Comparison of ENCODE assay signal across 8 cellular contexts in genomic region chr1:37553598-37553926, GRCh38. TPM values are rescaled to one million over a fixed set of nuclear protein-coding genes. Genes with fewer than 3 reads are reported as not detected.
DNase-seq lines count a peak whose midpoint lies in the region; ATAC-seq and TF ChIP-seq lines count a peak whose summit lies in the region.

No MANE protein-coding gene starts in this region.

- H3K27me3 Mint-ChIP-seq in T-helper 2 cell treated with Interferon-gamma antibody and Interleukin-4, amounts not matched to agents 5 μg/mL and 100 μg/mL, for 36 hours (ENCODE audit: low read depth), result no peaks in the 10 kb centered on the region
- H3K27me3 Mint-ChIP-seq in activated CD8-positive, alpha-beta T cell treated with anti-CD3 and anti-CD28 coated beads for 36 hours, result peaks cover 2% of the 10 kb centered on the region

- peak overlapping the region; percentile 95 for H3K4me3 Mint-ChIP-seq in T-helper 2 cell treated with Interferon-gamma antibody and Interleukin-4, amounts not matched to agents 5 μg/mL and 100 μg/mL, for 36 hours
- peak overlapping the region; percentile 85 for H3K4me3 Mint-ChIP-seq in activated CD8-positive, alpha-beta T cell treated with anti-CD3 and anti-CD28 coated beads for 36 hours

- peaks cover 35% of the 10 kb centered on the region for H3K4me1 Mint-ChIP-seq in T-helper 2 cell treated with Interferon-gamma antibody and Interleukin-4, amounts not matched to agents 5 μg/mL and 100 μg/mL, for 36 hours (ENCODE audit: low read depth)
- peaks cover 42% of the 10 kb centered on the region for H3K4me1 Mint-ChIP-seq in activated CD8-positive, alpha-beta T cell treated with anti-CD3 and anti-CD28 coated beads for 36 hours (ENCODE audit: low read depth)

- intact Hi-C loops in activated CD8-positive, alpha-beta T cell treated with anti-CD3 and anti-CD28 coated beads for 36 hours (cut with micrococcal nuclease), result loop anchor here (5.0 kb wide), 1 partner anchor 41 kb away; the partner anchor contains the start of gene MEAF6

- ATAC-seq in activated CD8-positive, alpha-beta T cell treated with anti-CD3 and anti-CD28 coated beads for 36 hours, result peak; percentile 25
- ATAC-seq in HG03432 (IDR thresholded peaks at IDR 0.05; ENCODE audit: unreplicated experiment), result no peak
- ATAC-seq in HG03159 (IDR thresholded peaks at IDR 0.05; ENCODE audit: unreplicated experiment), result no peak

- no peak for TF ChIP-seq CTCF in activated CD8-positive, alpha-beta T cell treated with anti-CD3 and anti-CD28 coated beads for 36 hours (IDR thresholded peaks at IDR 0.05)

- peak overlapping the region; percentile 96 for H3K27ac Mint-ChIP-seq in T-helper 2 cell treated with Interferon-gamma antibody and Interleukin-4, amounts not matched to agents 5 μg/mL and 100 μg/mL, for 36 hours
- H3K27ac Mint-ChIP-seq in activated CD8-positive, alpha-beta T cell treated with anti-CD3 and anti-CD28 coated beads for 36 hours, result peak overlapping the region; percentile 91

- CTCF ChIA-PET in activated CD8-positive, alpha-beta T cell treated with anti-CD3 and anti-CD28 coated beads for 36 hours (lab: Charles Lee), result interaction anchor here (1.0 to 2.0 kb wide), 4 partner anchors 66 to 136 kb away, joined by 3 to 17 read pairs (median 3); no protein-coding TSS in a partner anchor

- no peaks in the 10 kb centered on the region for H3K36me3 ChIP-seq in iPS-15b (ENCODE audit: control insufficient read depth, insufficient read depth, low read length)

- peaks cover 3% of the 10 kb centered on the region for H3K9me3 Mint-ChIP-seq in T-helper 2 cell treated with Interferon-gamma antibody and Interleukin-4, amounts not matched to agents 5 μg/mL and 100 μg/mL, for 36 hours
- H3K9me3 Mint-ChIP-seq in activated CD8-positive, alpha-beta T cell treated with anti-CD3 and anti-CD28 coated beads for 36 hours, result peaks cover 2% of the 10 kb centered on the region

- H3K4me1 ChIP-seq in iPS-15b (ENCODE audit: control insufficient read depth, insufficient read depth, low read length), result peaks cover 6% of the 10 kb centered on the region

- POLR2A ChIA-PET in activated CD8-positive, alpha-beta T cell treated with anti-CD3 and anti-CD28 coated beads for 36 hours (lab: Charles Lee), result interaction anchor here (0.7 to 1.6 kb wide), 8 partner anchors 13 to 143 kb away, joined by 3 to 5 read pairs (median 3); no protein-coding TSS in a partner anchor

- peak overlapping the region; percentile 93 for H3K4me3 ChIP-seq in iPS-15b (ENCODE audit: low read depth, low read length)

- DNase-seq in T-helper 2 cell treated with Interferon-gamma antibody and Interleukin-4, amounts not matched to agents 5 μg/mL and 100 μg/mL, for 36 hours (ENCODE audit: low spot score), result no peak
- DNase-seq in T-helper 2 cell (no peak), substantia nigra (lab: John Stamatoyannopoulos, UW) (no peak), RPMI8226 (no peak)
- peak; percentile 20 for DNase-seq in activated CD8-positive, alpha-beta T cell treated with anti-CD3 and anti-CD28 coated beads for 36 hours

- H3K9ac ChIP-seq in iPS-15b (ENCODE audit: low read depth, low read length), result peak overlapping the region; percentile 77

- no peaks in the 10 kb centered on the region for H3K27me3 ChIP-seq in iPS-15b (ENCODE audit: control insufficient read depth, insufficient read depth, low read length)

- H3K27ac ChIP-seq in substantia nigra (ENCODE audit: low read depth, low read length, poor library complexity, severe bottlenecking), result peak overlapping the region; percentile 67

- H3K36me3 Mint-ChIP-seq in T-helper 2 cell treated with Interferon-gamma antibody and Interleukin-4, amounts not matched to agents 5 μg/mL and 100 μg/mL, for 36 hours (ENCODE audit: low read depth), result peaks cover 43% of the 10 kb centered on the region
- peaks cover 23% of the 10 kb centered on the region for H3K36me3 Mint-ChIP-seq in activated CD8-positive, alpha-beta T cell treated with anti-CD3 and anti-CD28 coated beads for 36 hours (ENCODE audit: low read depth)

- no peaks in the 10 kb centered on the region for H3K9me3 ChIP-seq in iPS-15b (ENCODE audit: control insufficient read depth, insufficient read depth, low read length)

RNA-seq across cellular contexts. Expression of gene SNIP1, which starts 0.5 kb away (rescaled TPM):
- total RNA-seq in activated CD8-positive, alpha-beta T cell treated with anti-CD3 and anti-CD28 coated beads for 36 hours, result 10 to 100 TPM; 18.3 to 21.8 TPM

RNA-seq across cellular contexts. Expression of gene DNALI1, which starts 3.2 kb away (rescaled TPM):
- not detected for total RNA-seq in activated CD8-positive, alpha-beta T cell treated with anti-CD3 and anti-CD28 coated beads for 36 hours

RNA-seq across cellular contexts. Expression of gene MEAF6, which starts 39.0 kb away (rescaled TPM):
- 10 to 100 TPM; 74.0 to 76.3 TPM for total RNA-seq in activated CD8-positive, alpha-beta T cell treated with anti-CD3 and anti-CD28 coated beads for 36 hours

RNA-seq across cellular contexts. Expression of gene GNL2, which starts 42.2 kb away (rescaled TPM):
- 10 to 100 TPM; 76.4 to 77.8 TPM for total RNA-seq in activated CD8-positive, alpha-beta T cell treated with anti-CD3 and anti-CD28 coated beads for 36 hours
